8 cellular contexts compared by ENCODE assay signal in genomic region chr9:116737137-116737546, GRCh38. TPM values are rescaled to one million over a fixed set of nuclear protein-coding genes. Genes with fewer than 3 reads are reported as not detected.
DNase-seq lines count a peak whose midpoint lies in the region; ATAC-seq and TF ChIP-seq lines count a peak whose summit lies in the region.

No MANE protein-coding gene starts in this region.

- H3K36me3 ChIP-seq in right lobe of liver, result no peaks in the 10 kb centered on the region

- TF ChIP-seq CTCF in coronary artery (IDR thresholded peaks at IDR 0.05) (peak; percentile 72), right lobe of liver (IDR thresholded peaks at IDR 0.05) (peak; percentile 83 to 93 (median 88))

- WGBS in right lobe of liver (ENCODE audit: insufficient coverage, low coverage, low lambda C conversion rate, missing lambda C conversion rate), result 14% methylated on average over 12 of the region's 17 CpGs

- ATAC-seq in activated CD4-positive, CD25-positive, alpha-beta regulatory T cell treated with anti-CD3 and anti-CD28 coated beads, Interleukin-2, amount 50 U/mL, for 24 hours, result no peak
- ATAC-seq in HG03175 (IDR thresholded peaks at IDR 0.05; ENCODE audit: unreplicated experiment) (peak; percentile 76), right lobe of liver (peak; percentile 90 to 96 (median 94))

- no peaks in the 10 kb centered on the region for H3K27me3 ChIP-seq in right lobe of liver

- intact Hi-C loops in right lobe of liver (cut with DNase I), result loop anchor here in 1 of 2 donors (5.0 kb wide), 1 partner anchor 125 kb away; no protein-coding TSS in a partner anchor

- no peak for TF ChIP-seq POLR2A in right lobe of liver (IDR thresholded peaks at IDR 0.05)

- no peaks in the 10 kb centered on the region for H3K4me1 ChIP-seq in right lobe of liver

- peak; percentile 2 to 10 (median 2) for DNase-seq in activated CD4-positive, CD25-positive, alpha-beta regulatory T cell (lab: John Stamatoyannopoulos, UW)
- DNase-seq in NCI-H345 (lab: John Stamatoyannopoulos, UW) (peak; percentile 88), coronary artery (ENCODE audit: low spot score) (no peak), right lobe of liver (peak; percentile 80 to 85 (median 84))
- DNase-seq in activated CD4-positive, CD25-positive, alpha-beta regulatory T cell treated with anti-CD3 and anti-CD28 coated beads, Interleukin-2, amount 50 U/mL, for 16 hours (ENCODE audit: low read depth, low spot score), result peak; percentile 8
- peak; percentile 40 to 55 (median 51) for DNase-seq in stimulated activated CD4-positive, alpha-beta T cell treated with anti-CD3 and anti-CD28 coated beads, TNF-alpha, amount 100 ng/mL, for 48 hours (ENCODE audit: low read depth in 3 of 3)

- no peaks in the 10 kb centered on the region for H3K9me3 ChIP-seq in right lobe of liver

- no peak overlapping the region for H3K27ac ChIP-seq in coronary artery
- H3K27ac ChIP-seq in right lobe of liver, result no peak overlapping the region

- H3K4me3 ChIP-seq in coronary artery (peak overlapping the region; percentile 6), right lobe of liver (no peak overlapping the region)

RNA-seq across cellular contexts. Expression of gene TRIM32, which starts 50.0 kb away (rescaled TPM):
- 1 to 10 TPM; 5.2 to 8.4 (median 6.6) TPM for total RNA-seq in right lobe of liver

Comparison
In these comparisons a context has a peak if more than half of its experiments do, and no peak if none do; other contexts are left out.
1. ATAC-seq: peak in HG03175 (single experiment) and right lobe of liver (4 of 4); none in activated CD4-positive, CD25-positive, alpha-beta regulatory T cell treated with anti-CD3 and anti-CD28 coated beads, Interleukin-2, amount 50 U/mL, for 24 hours (0 of 2).